Comparison of ENCODE assay signal across 8 cellular contexts in genomic region chr15:52179278-52180195, GRCh38. TPM values are rescaled to one million over a fixed set of nuclear protein-coding genes. Genes with fewer than 3 reads are reported as not detected.
DNase-seq lines count a peak whose midpoint lies in the region; ATAC-seq and TF ChIP-seq lines count a peak whose summit lies in the region.

No MANE protein-coding gene starts in this region.

- H3K79me1 ChIP-seq in neuronal stem cell (ENCODE audit: low read depth, low read length) = no peaks in the 10 kb centered on the region

- WGBS in neuronal stem cell (ENCODE audit: extremely low coverage in 2 of 2, insufficient read length in 2 of 2, insufficient replicate concordance in 1 of 2), 2 donors = no CpG with 5 or more reads among the region's 105 CpGs

- no peak overlapping the region for H2BK120ac ChIP-seq in neuronal stem cell (ENCODE audit: low read depth, low read length)

- no peak overlapping the region for H3K4ac ChIP-seq in neuronal stem cell (ENCODE audit: low read length)

- H3K36me3 ChIP-seq in RWPE2 (ENCODE audit: low read depth) (no peaks in the 10 kb centered on the region), neuronal stem cell (replicated peaks in 1 of 2; ENCODE audit: control insufficient read depth in 2 of 2, insufficient read depth in 2 of 2, low read length in 2 of 2) (no peaks in the 10 kb centered on the region), subcutaneous abdominal adipose tissue (ENCODE audit: control insufficient read depth in 5 of 5, insufficient read depth in 5 of 5, low read length in 5 of 5) (no peaks in the 10 kb centered on the region)

- H3K4me1 ChIP-seq in RWPE2 (ENCODE audit: insufficient read depth, poor library complexity, severe bottlenecking) (peaks cover 10% of the 10 kb centered on the region), foreskin keratinocyte (no peaks in the 10 kb centered on the region), neuronal stem cell (ENCODE audit: control insufficient read depth in 2 of 2, insufficient read depth in 1 of 2, low read depth in 1 of 2, low read length in 2 of 2) (peaks cover 4 to 13% of the 10 kb centered on the region in 2 donors), subcutaneous abdominal adipose tissue (ENCODE audit: control insufficient read depth in 5 of 5, insufficient read depth in 5 of 5, low read length in 5 of 5) (peaks cover 2 to 17% (median 17%) of the 10 kb centered on the region in 5 donors)

- H2AFZ ChIP-seq in neuronal stem cell (ENCODE audit: low read length) = peak overlapping the region; percentile 100

- H3K18ac ChIP-seq in neuronal stem cell (ENCODE audit: low read length) = peak overlapping the region; percentile 98

- H3K4me3 ChIP-seq in LNCaP clone FGC (ENCODE audit: low read depth, low read length) = peak overlapping the region; percentile 59
- peak overlapping the region; percentile 70 for H3K4me3 ChIP-seq in RWPE2 (ENCODE audit: severe bottlenecking)
- peak overlapping the region; percentile 93 to 99 for H3K4me3 ChIP-seq in neuronal stem cell (ENCODE audit: low read length in 2 of 2)
- peak overlapping the region; percentile 82 to 90 (median 84) for H3K4me3 ChIP-seq in subcutaneous abdominal adipose tissue (ENCODE audit: low read depth in 1 of 5, low read length in 5 of 5)

- no peak for TF ChIP-seq CTCF in LNCaP clone FGC (IDR thresholded peaks at IDR 0.05; ENCODE audit: control insufficient read depth, extremely low read depth, insufficient read depth)
- peak; percentile 13 for TF ChIP-seq CTCF in RWPE2 (IDR thresholded peaks at IDR 0.05; ENCODE audit: poor library complexity, severe bottlenecking)
- peak; percentile 10 for TF ChIP-seq CTCF in foreskin keratinocyte (conservative IDR thresholded peaks at IDR 0.05)

- H3K9me3 ChIP-seq in RWPE2 (ENCODE audit: severe bottlenecking) (no peaks in the 10 kb centered on the region), neuronal stem cell (replicated peaks in 1 of 2; ENCODE audit: control insufficient read depth in 2 of 2, insufficient read depth in 1 of 2, low read depth in 1 of 2, low read length in 2 of 2) (no peaks in the 10 kb centered on the region), subcutaneous abdominal adipose tissue (ENCODE audit: control insufficient read depth in 5 of 5, low read length in 5 of 5) (no peaks in the 10 kb centered on the region)

- H2BK15ac ChIP-seq in neuronal stem cell (ENCODE audit: low read length) = peak overlapping the region; percentile 67

- H4K91ac ChIP-seq in neuronal stem cell (ENCODE audit: low read depth, low read length, poor library complexity) = no peak overlapping the region

- peak overlapping the region; percentile 90 for H3K23ac ChIP-seq in neuronal stem cell (ENCODE audit: low read depth, low read length, poor library complexity)

- H3K27me3 ChIP-seq in RWPE2 (ENCODE audit: insufficient read depth, poor library complexity, severe bottlenecking) (no peaks in the 10 kb centered on the region), foreskin keratinocyte (no peaks in the 10 kb centered on the region), neuronal stem cell (ENCODE audit: control insufficient read depth in 3 of 3, insufficient read depth in 3 of 3, low read depth in 1 of 3, low read length in 3 of 3) (peaks cover 0 to 21% (median 14%) of the 10 kb centered on the region in 3 experiments), subcutaneous abdominal adipose tissue (ENCODE audit: control insufficient read depth in 5 of 5, insufficient read depth in 4 of 5, low read length in 5 of 5) (no peaks in the 10 kb centered on the region)

- H3K14ac ChIP-seq in neuronal stem cell (ENCODE audit: low read length) = peak overlapping the region; percentile 87

- ATAC-seq in RWPE2 (ENCODE audit: low read depth) (peak; percentile 88), foreskin keratinocyte (peak; percentile 91)

- H2BK5ac ChIP-seq in neuronal stem cell (ENCODE audit: low read length) = no peak overlapping the region

- peak overlapping the region; percentile 99 for H3K9ac ChIP-seq in neuronal stem cell (ENCODE audit: low read depth, low read length, poor library complexity)
- peak overlapping the region; percentile 38 to 83 (median 74) for H3K9ac ChIP-seq in subcutaneous abdominal adipose tissue (ENCODE audit: low read length in 5 of 5)

- peak; percentile 95 for DNase-seq in G401 (ENCODE audit: low spot score)
- DNase-seq in GOT3 (lab: John Stamatoyannopoulos, UW) = peak; percentile 37
- peak; percentile 47 for DNase-seq in LNCaP clone FGC (ENCODE audit: low read depth)
- DNase-seq in RWPE2 (ENCODE audit: low spot score) = peak; percentile 92
- peak; percentile 43 to 82 (median 67) for DNase-seq in activated naive CD4-positive, alpha-beta T cell (lab: John Stamatoyannopoulos, UW)
- DNase-seq in foreskin keratinocyte = peak; percentile 56 to 73
- peak; percentile 82 for DNase-seq in neuronal stem cell (ENCODE audit: low spot score)

- H3K4me2 ChIP-seq in neuronal stem cell (ENCODE audit: insufficient read depth, low read length, poor library complexity, severe bottlenecking) = peak overlapping the region; percentile 99

- H2AK5ac ChIP-seq in neuronal stem cell (ENCODE audit: low read depth, low read length) = no peak overlapping the region

- no peak overlapping the region for H2BK12ac ChIP-seq in neuronal stem cell (ENCODE audit: low read length)

- no peak overlapping the region for H4K8ac ChIP-seq in neuronal stem cell (ENCODE audit: low read depth, low read length)

- H3K27ac ChIP-seq in RWPE2 (ENCODE audit: poor library complexity, severe bottlenecking) = peak overlapping the region; percentile 71
- H3K27ac ChIP-seq in foreskin keratinocyte = peak overlapping the region; percentile 64
- peak overlapping the region; percentile 80 for H3K27ac ChIP-seq in neuronal stem cell (replicated peaks; ENCODE audit: low read length)
- no peak overlapping the region for H3K27ac ChIP-seq in subcutaneous abdominal adipose tissue (ENCODE audit: low read depth, low read length)

- in situ Hi-C loops in G401 (cut with HindIII; ENCODE audit: low sequenced_read_pairs) = no loop called here

RNA-seq across cellular contexts. Expression of gene GNB5, which starts 11.7 kb away (rescaled TPM):
- total RNA-seq in G401 (2014; rRNA removed; shearing (Covaris generic)) = 37.1 and 50.7 TPM in 2 replicates
- total RNA-seq in foreskin keratinocyte = 34.4 and 37.5 TPM in 2 replicates
- 22.0 and 22.3 TPM in 2 replicates for polyA plus RNA-seq in foreskin keratinocyte
- polyA plus RNA-seq in neuronal stem cell (2013, experiment 1 of 2) = 20.4 TPM
- polyA plus RNA-seq in neuronal stem cell (2013, experiment 2 of 2) = 20.0 TPM

Comparison
In these comparisons a context has a peak if more than half of its experiments do, and no peak if none do; other contexts are left out.
1. DNase-seq: peak in every context shown above with its lines; median percentile 95 in G401; 92 in RWPE2; 82 in neuronal stem cell; 67 in activated naive CD4-positive, alpha-beta T cell; 64 in foreskin keratinocyte; 47 in LNCaP clone FGC; 37 in GOT3.